8 cellular contexts compared by ENCODE assay signal in the genomic region with DNA sequence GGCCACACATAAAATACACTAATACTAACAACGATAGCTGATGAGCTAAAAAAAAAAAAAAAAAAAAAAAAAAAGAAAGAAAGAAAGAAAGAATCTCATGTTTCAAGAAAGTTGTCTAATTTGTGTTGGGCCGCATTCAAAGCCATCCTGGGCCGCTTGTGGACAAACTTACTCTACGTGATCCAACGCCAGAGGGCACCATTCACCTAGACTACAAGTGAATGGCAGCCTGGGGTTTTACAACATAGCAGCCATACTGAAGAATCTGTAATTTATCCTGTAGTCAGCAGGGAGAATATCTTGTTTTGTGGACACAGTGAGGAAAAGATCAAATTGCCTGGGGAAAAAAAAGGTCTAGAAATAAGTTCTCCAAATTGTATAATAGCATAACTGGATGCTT. TPM values are rescaled to one million over a fixed set of nuclear protein-coding genes. Genes with fewer than 3 reads are reported as not detected.
DNase-seq lines count a peak whose midpoint lies in the region; ATAC-seq and TF ChIP-seq lines count a peak whose summit lies in the region.

No MANE protein-coding gene starts in this region.

- intact Hi-C loops in activated T-helper 1 cell treated with anti-CD3 and anti-CD28 coated beads, Interleukin-12 subunit alpha, Interleukin-12 subunit beta, Interleukin-2, Interleukin-4 antibody, amounts not matched to agents 30 ng/mL and 10 ng/mL and 1 ng/mL, durations not matched to agents 14 hours and 24 hours and 36 hours (cut with micrococcal nuclease): loop anchor here (1.0 kb wide), 1 partner anchor 68 kb away; no protein-coding TSS in a partner anchor

- no peaks in the 10 kb centered on the region for H3K4me1 Mint-ChIP-seq in HFFc6 (ENCODE audit: low read depth)
- no peaks in the 10 kb centered on the region for H3K4me1 Mint-ChIP-seq in activated T-helper 1 cell treated with anti-CD3 and anti-CD28 coated beads, Interleukin-12 subunit alpha, Interleukin-12 subunit beta, Interleukin-2, Interleukin-4 antibody, amounts not matched to agents 30 ng/mL and 10 ng/mL and 1 ng/mL, durations not matched to agents 14 hours and 24 hours and 36 hours (ENCODE audit: low read depth)

- H3K36me3 Mint-ChIP-seq in HFFc6 (ENCODE audit: low read depth): no peaks in the 10 kb centered on the region
- peaks cover 3% of the 10 kb centered on the region for H3K36me3 Mint-ChIP-seq in activated T-helper 1 cell treated with anti-CD3 and anti-CD28 coated beads, Interleukin-12 subunit alpha, Interleukin-12 subunit beta, Interleukin-2, Interleukin-4 antibody, amounts not matched to agents 30 ng/mL and 10 ng/mL and 1 ng/mL, durations not matched to agents 14 hours and 24 hours and 36 hours (ENCODE audit: low read depth)

- H3K4me3 Mint-ChIP-seq in HFFc6: no peak overlapping the region
- H3K4me3 Mint-ChIP-seq in activated T-helper 1 cell treated with anti-CD3 and anti-CD28 coated beads, Interleukin-12 subunit alpha, Interleukin-12 subunit beta, Interleukin-2, Interleukin-4 antibody, amounts not matched to agents 30 ng/mL and 10 ng/mL and 1 ng/mL, durations not matched to agents 14 hours and 24 hours and 36 hours: no peak overlapping the region

- H3K27me3 Mint-ChIP-seq in HFFc6 (ENCODE audit: insufficient read depth): peaks cover 6% of the 10 kb centered on the region
- H3K27me3 Mint-ChIP-seq in activated T-helper 1 cell treated with anti-CD3 and anti-CD28 coated beads, Interleukin-12 subunit alpha, Interleukin-12 subunit beta, Interleukin-2, Interleukin-4 antibody, amounts not matched to agents 30 ng/mL and 10 ng/mL and 1 ng/mL, durations not matched to agents 14 hours and 24 hours and 36 hours (ENCODE audit: insufficient read depth): peaks cover 6% of the 10 kb centered on the region

- peak; percentile 76 for TF ChIP-seq CTCF in HFFc6 (IDR thresholded peaks at IDR 0.05)

- H3K27ac Mint-ChIP-seq in HFFc6: no peak overlapping the region
- no peak overlapping the region for H3K27ac Mint-ChIP-seq in activated T-helper 1 cell treated with anti-CD3 and anti-CD28 coated beads, Interleukin-12 subunit alpha, Interleukin-12 subunit beta, Interleukin-2, Interleukin-4 antibody, amounts not matched to agents 30 ng/mL and 10 ng/mL and 1 ng/mL, durations not matched to agents 14 hours and 24 hours and 36 hours

- DNase-seq in Daoy (ENCODE audit: low read depth): peak; percentile 78
- peak; percentile 57 for DNase-seq in HFFc6
- DNase-seq in NCI-H748 treated with DMSO at 0.1 percent for 48 hours (lab: John Stamatoyannopoulos, UW): peak; percentile 39
- peak; percentile 22 for DNase-seq in activated T-helper 1 cell treated with anti-CD3 and anti-CD28 coated beads, Interleukin-12 subunit alpha, Interleukin-12 subunit beta, Interleukin-2, Interleukin-4 antibody, amounts not matched to agents 30 ng/mL and 10 ng/mL and 1 ng/mL, durations not matched to agents 14 hours and 24 hours and 36 hours (ENCODE audit: low spot score)
- DNase-seq in glomerular visceral epithelial cell (ENCODE audit: extremely low spot score): peak; percentile 39
- peak; percentile 26 for DNase-seq in retina
- DNase-seq in NCI-H2196 (lab: John Stamatoyannopoulos, UW; ENCODE audit: unreplicated experiment): no peak

- ATAC-seq in HG03565 (IDR thresholded peaks at IDR 0.05; ENCODE audit: unreplicated experiment): no peak

- peaks cover 4% of the 10 kb centered on the region; the same call in 1 of the 2 replicates for H3K9me3 Mint-ChIP-seq in HFFc6
- H3K9me3 Mint-ChIP-seq in activated T-helper 1 cell treated with anti-CD3 and anti-CD28 coated beads, Interleukin-12 subunit alpha, Interleukin-12 subunit beta, Interleukin-2, Interleukin-4 antibody, amounts not matched to agents 30 ng/mL and 10 ng/mL and 1 ng/mL, durations not matched to agents 14 hours and 24 hours and 36 hours: peaks cover 7% of the 10 kb centered on the region

RNA-seq across cellular contexts. Expression of gene CYP2J2, which starts 47.0 kb away (rescaled TPM):
- total RNA-seq in Daoy (2014; rRNA removed; shearing (Covaris generic)): 4.2 and 4.7 TPM in 2 replicates
- under 1 TPM in 2 of 6 experiments, not detected in 4; 0.14 TPM for total RNA-seq in HFFc6 (2021; fragmentation: NEBNext Ultra II Directional; extraction: Animal tissue kit (Norgen Biotek cat#: 25700))
- 0.44 and 0.54 TPM in 2 replicates for total RNA-seq in activated T-helper 1 cell treated with anti-CD3 and anti-CD28 coated beads, Interleukin-12 subunit alpha, Interleukin-12 subunit beta, Interleukin-2, Interleukin-4 antibody, amounts not matched to agents 30 ng/mL and 10 ng/mL and 1 ng/mL, durations not matched to agents 14 hours and 24 hours and 36 hours
